9 cellular contexts compared by ENCODE assay signal in genomic region chr1:92476071-92476607, GRCh38. TPM values are rescaled to one million over a fixed set of nuclear protein-coding genes. Genes with fewer than 3 reads are reported as not detected.
DNase-seq lines count a peak whose midpoint lies in the region; ATAC-seq and TF ChIP-seq lines count a peak whose summit lies in the region.
"Had no signal": no experiment of that assay in that cellular context is flagged by ENCODE, and none has a peak within 500 bp of the region (broad histone marks: within the 10 kb centered on the region; RNA-seq: fewer than 3 reads in every experiment).

No MANE protein-coding gene starts in this region.

- intact Hi-C loops in spleen (cut with DNase I; ENCODE audit: low total_unique reads) (no loop called here), PC-3 (cut with micrococcal nuclease) (no loop called here)

- H3K4me1 ChIP-seq in spleen (peaks cover 0 to 70% (median 19%) of the 10 kb centered on the region in 6 donors), PC-3 (ENCODE audit: insufficient read depth, low read length) (no peaks in the 10 kb centered on the region)

- TF ChIP-seq CTCF in spleen (IDR thresholded peaks at IDR 0.05 in 8 of 11, conservative IDR thresholded peaks at IDR 0.05 in 3 of 11) (no peak), PC-3 (conservative IDR thresholded peaks at IDR 0.05; ENCODE audit: low read depth, low read length) (no peak), coronary artery (IDR thresholded peaks at IDR 0.05) (no peak), endothelial cell (IDR thresholded peaks at IDR 0.05; ENCODE audit: unreplicated experiment) (no peak)

- no TSS peak for BruUV-seq in PC-3 (replicated peaks; lab: Mats Ljungman, UMichigan)

- no peaks in the 10 kb centered on the region for H4K20me1 ChIP-seq in PC-3 (ENCODE audit: low read length)

- CTCF ChIA-PET in PC-3 (lab: Charles Lee) = no interaction called here

- peaks cover 0 to 48% (median 0%) of the 10 kb centered on the region in 6 donors for H3K36me3 ChIP-seq in spleen
- H3K36me3 ChIP-seq in PC-3 (ENCODE audit: low read depth, low read length) = no peaks in the 10 kb centered on the region

- H3K9me2 ChIP-seq in PC-3 (replicated peaks; ENCODE audit: low read length) = no peaks in the 10 kb centered on the region

- peaks cover 15% of the 10 kb centered on the region for H3K4me1 Mint-ChIP-seq in endothelial cell (ENCODE audit: unreplicated experiment)

- POLR2A ChIA-PET in PC-3 (lab: Charles Lee; ENCODE audit: unreplicated experiment) = no interaction called here

- H3K36me3 Mint-ChIP-seq in endothelial cell (ENCODE audit: low read depth, unreplicated experiment) = peaks cover 5% of the 10 kb centered on the region

- H3K4me3 ChIP-seq in spleen (no peak overlapping the region), PC-3 (ENCODE audit: low read length) (no peak overlapping the region), coronary artery (no peak overlapping the region)

- H3K27ac ChIP-seq in spleen = peak overlapping the region in 5 of 8 donors; percentile 13 to 65 (median 42)
- no peak overlapping the region for H3K27ac ChIP-seq in PC-3 (ENCODE audit: low read length)
- H3K27ac ChIP-seq in coronary artery = no peak overlapping the region

- no peak overlapping the region for H3K9ac ChIP-seq in PC-3 (ENCODE audit: low read length)

- no peaks in the 10 kb centered on the region for H3K9me3 Mint-ChIP-seq in endothelial cell (ENCODE audit: unreplicated experiment)

- no peaks in the 10 kb centered on the region for H3K79me2 ChIP-seq in PC-3 (ENCODE audit: low read length)

- H3K27me3 Mint-ChIP-seq in endothelial cell (ENCODE audit: unreplicated experiment) = peaks cover 22% of the 10 kb centered on the region

- peaks cover 0 to 17% (median 10%) of the 10 kb centered on the region in 7 donors for H3K27me3 ChIP-seq in spleen (replicated peaks in 1 of 7)
- no peaks in the 10 kb centered on the region for H3K27me3 ChIP-seq in PC-3 (ENCODE audit: low read length)

- H3K9me3 ChIP-seq in spleen (no peaks in the 10 kb centered on the region), PC-3 (ENCODE audit: low read length) (no peaks in the 10 kb centered on the region)

- no peak overlapping the region for H3K27ac Mint-ChIP-seq in endothelial cell (ENCODE audit: unreplicated experiment)

- no peak overlapping the region for H2AFZ ChIP-seq in PC-3 (ENCODE audit: low read length)

- 34 to 38% (median 38%) methylated on average over 10 to 11 of the region's 11 CpGs for WGBS in spleen, 5 donors

- no peak for TF ChIP-seq POLR2A in spleen (IDR thresholded peaks at IDR 0.05)

- DNase-seq in Kasumi-1 (lab: John Stamatoyannopoulos, UW) = peak; percentile 95 to 98
- DNase-seq in activated CD8-positive, alpha-beta memory T cell treated with anti-CD3 and anti-CD28 coated beads, Interleukin-2, amount 50 U/mL, for 24 hours (ENCODE audit: extremely low read depth) = peak; percentile 18
- DNase-seq in spleen = peak; percentile 80
- no peak for DNase-seq in NCI-H2227 (lab: John Stamatoyannopoulos, UW; ENCODE audit: unreplicated experiment)
- no peak for DNase-seq in PC-3
- DNase-seq in coronary artery (ENCODE audit: low spot score) = no peak
- no peak for DNase-seq in endothelial cell (ENCODE audit: low spot score)

- ATAC-seq in GM18861 (IDR thresholded peaks at IDR 0.05; ENCODE audit: unreplicated experiment) (peak; percentile 44), PC-3 (no peak)

- no peak overlapping the region for H3K4me2 ChIP-seq in PC-3 (ENCODE audit: low read length)

- H3F3A ChIP-seq in PC-3 (ENCODE audit: low read length, unreplicated experiment) = no peaks in the 10 kb centered on the region

- H3K4me3 Mint-ChIP-seq in endothelial cell (ENCODE audit: unreplicated experiment) = no peak overlapping the region

RNA-seq across cellular contexts. Expression of gene GFI1, which starts 10.6 kb away (rescaled TPM):
- total RNA-seq in spleen (10 to 100 TPM; 10.0 to 19.2 (median 13.2) TPM), PC-3 (2014; rRNA removed) (0.29 and 0.84 TPM in 2 replicates), endothelial cell (ENCODE audit: unreplicated experiment) (0.26 TPM)
- 1 to 10 TPM; 1.9 to 3.0 (median 2.3) TPM for polyA plus RNA-seq in spleen
- total RNA-seq: dermis microvascular lymphatic vessel endothelial cell had no signal

Comparison
In these comparisons a context has a peak if more than half of its experiments do, and no peak if none do; other contexts are left out.
1. DNase-seq: peak in Kasumi-1 (2 of 2), activated CD8-positive, alpha-beta memory T cell treated with anti-CD3 and anti-CD28 coated beads, Interleukin-2, amount 50 U/mL, for 24 hours (single experiment) and spleen (single experiment); none in NCI-H2227 (single experiment), PC-3 (single experiment), coronary artery (single experiment) and endothelial cell (single experiment).
2. H3K27ac ChIP-seq: peak in spleen (5 of 8); none in PC-3 (single experiment) and coronary artery (0 of 2).